Comparison of ENCODE assay signal across 18 cellular contexts in genomic region chr6:167349816-167350215, GRCh38. TPM values are rescaled to one million over a fixed set of nuclear protein-coding genes. Genes with fewer than 3 reads are reported as not detected.
DNase-seq lines count a peak whose midpoint lies in the region; ATAC-seq and TF ChIP-seq lines count a peak whose summit lies in the region.
"Had no signal": no experiment of that assay in that cellular context is flagged by ENCODE, and none has a peak within 500 bp of the region (broad histone marks: within the 10 kb centered on the region; RNA-seq: fewer than 3 reads in every experiment).

No MANE protein-coding gene starts in this region.

- H3K36me3 ChIP-seq in CD8-positive, alpha-beta T cell (ENCODE audit: insufficient read depth, low read length), result no peaks in the 10 kb centered on the region
- H3K36me3 ChIP-seq in duodenal mucosa (ENCODE audit: control insufficient read depth in 1 of 2, insufficient read depth in 2 of 2, low read length in 2 of 2), result no peaks in the 10 kb centered on the region
- H3K36me3 ChIP-seq: right atrium auricular region had no signal

- no peaks in the 10 kb centered on the region for H3K27me3 ChIP-seq in CD8-positive, alpha-beta T cell (ENCODE audit: insufficient read depth, low read length)
- peaks cover 0 to 7% of the 10 kb centered on the region in 2 donors for H3K27me3 ChIP-seq in duodenal mucosa (ENCODE audit: control insufficient read depth in 1 of 2, insufficient read depth in 2 of 2, low read length in 2 of 2)
- H3K27me3 ChIP-seq: right atrium auricular region had no signal

- no peak overlapping the region for H3K27ac ChIP-seq in CD8-positive, alpha-beta T cell (ENCODE audit: low read depth, low read length)
- H3K27ac ChIP-seq in duodenal mucosa (ENCODE audit: low read depth, low read length), result no peak overlapping the region
- H3K27ac ChIP-seq: HL-60 had no signal

- ATAC-seq in CD8-positive, alpha-beta T cell, result no peak
- no peak for ATAC-seq in GM19351 (IDR thresholded peaks at IDR 0.05; ENCODE audit: unreplicated experiment)
- ATAC-seq: PC-3 had no signal

- CTCF ChIA-PET in CD8-positive, alpha-beta T cell (lab: Charles Lee), result interaction anchor here (0.6 to 4.3 kb wide), 3 partner anchors 9 to 89 kb away, joined by 3 to 22 read pairs (median 4); no protein-coding TSS in a partner anchor

- no peaks in the 10 kb centered on the region for H3K9me3 Mint-ChIP-seq in CD8-positive, alpha-beta T cell
- H3K9me3 Mint-ChIP-seq in nephron progenitor cell, result peaks cover 35% of the 10 kb centered on the region

- no peaks in the 10 kb centered on the region for H3K36me3 Mint-ChIP-seq in CD8-positive, alpha-beta T cell
- peaks cover 10% of the 10 kb centered on the region for H3K36me3 Mint-ChIP-seq in nephron progenitor cell (ENCODE audit: low read depth)

- peaks cover 12% of the 10 kb centered on the region for H3K4me1 Mint-ChIP-seq in CD8-positive, alpha-beta T cell (ENCODE audit: low read depth)
- peaks cover 39% of the 10 kb centered on the region for H3K4me1 Mint-ChIP-seq in nephron progenitor cell

- no peak overlapping the region for H3K27ac Mint-ChIP-seq in CD8-positive, alpha-beta T cell
- no peak overlapping the region for H3K27ac Mint-ChIP-seq in nephron progenitor cell

- H3K27me3 Mint-ChIP-seq in CD8-positive, alpha-beta T cell (ENCODE audit: low read depth), result peaks cover 6% of the 10 kb centered on the region
- H3K27me3 Mint-ChIP-seq in nephron progenitor cell (ENCODE audit: low read depth, poor library complexity), result peaks cover 56% of the 10 kb centered on the region

- peak overlapping the region in 1 of 2 donors; percentile 32 for H3K9ac ChIP-seq in duodenal mucosa (ENCODE audit: low read depth in 1 of 2, low read length in 2 of 2)

- POLR2A ChIA-PET in CD8-positive, alpha-beta T cell (lab: Charles Lee), result interaction anchor here (0.6 to 0.9 kb wide), 2 partner anchors 422 to 782 kb away, joined by 3 to 4 read pairs; no protein-coding TSS in a partner anchor

- TF ChIP-seq CTCF in CD8-positive, alpha-beta T cell (IDR thresholded peaks at IDR 0.05), result no peak
- TF ChIP-seq CTCF in nephron progenitor cell (IDR thresholded peaks at IDR 0.05), result no peak

- peaks cover 10% of the 10 kb centered on the region for H3K4me1 ChIP-seq in CD8-positive, alpha-beta T cell (ENCODE audit: insufficient read depth, low read length)
- H3K4me1 ChIP-seq in duodenal mucosa (ENCODE audit: control insufficient read depth in 1 of 2, insufficient read depth in 2 of 2, low read length in 2 of 2), result peaks cover 9 to 14% of the 10 kb centered on the region in 2 donors

- no peaks in the 10 kb centered on the region for H3K9me3 ChIP-seq in CD8-positive, alpha-beta T cell (ENCODE audit: low read length)
- H3K9me3 ChIP-seq in duodenal mucosa (ENCODE audit: control insufficient read depth in 1 of 2, low read length in 2 of 2), result peaks cover 0 to 4% of the 10 kb centered on the region in 2 donors

- intact Hi-C loops in CD8-positive, alpha-beta T cell (cut with DNase I, micrococcal nuclease), result loop anchor here (5.0 to 10.0 kb wide), 3 partner anchors 55 to 575 kb away; partner anchors contain the start of gene UNC93A (in 1 of the 2)

- H3K4me3 ChIP-seq in CD8-positive, alpha-beta T cell (ENCODE audit: low read depth, low read length), result no peak overlapping the region
- H3K4me3 ChIP-seq in duodenal mucosa (ENCODE audit: low read depth in 1 of 2, low read length in 2 of 2), result peak overlapping the region; percentile 67 to 78

- peak overlapping the region; percentile 89 for H3K4me3 Mint-ChIP-seq in CD8-positive, alpha-beta T cell
- H3K4me3 Mint-ChIP-seq in nephron progenitor cell, result peak overlapping the region; percentile 80

- DNase-seq in CD8-positive, alpha-beta T cell, result no peak
- DNase-seq in NCI-H2171 treated with DMSO at 0.1 percent for 48 hours (lab: John Stamatoyannopoulos, UW) (peak; percentile 69), nephron progenitor cell (no peak), kidney glomerular epithelial cell (lab: John Stamatoyannopoulos, UW) (no peak), DMS153 (lab: John Stamatoyannopoulos, UW) (no peak)
- DNase-seq in activated CD4-positive, CD25-positive, alpha-beta regulatory T cell (lab: John Stamatoyannopoulos, UW), result no peak
- DNase-seq: activated CD8-positive, alpha-beta memory T cell treated with anti-CD3 and anti-CD28 coated beads, Interleukin-2, amount 50 U/mL, for 48 hours; hippocampal formation; PC-3; substantia nigra had no signal

RNA-seq across cellular contexts. Expression of gene TTLL2, which starts 24.9 kb away (rescaled TPM):
- total RNA-seq in CD8-positive, alpha-beta T cell, result not detected
- total RNA-seq: bronchial epithelial cell; M059J; mesenteric fat pad; PC-3; right atrium auricular region; T-helper 2 cell treated with Interferon-gamma antibody and Interleukin-4, amounts not matched to agents 100 ng/mL and 5 ng/mL, for 36 hours had no signal

RNA-seq across cellular contexts. Expression of gene UNC93A, which starts 58.7 kb away (rescaled TPM):
- total RNA-seq in CD8-positive, alpha-beta T cell, result not detected
- total RNA-seq: bronchial epithelial cell; M059J; mesenteric fat pad; PC-3; right atrium auricular region; T-helper 2 cell treated with Interferon-gamma antibody and Interleukin-4, amounts not matched to agents 100 ng/mL and 5 ng/mL, for 36 hours had no signal
